ENCODE assay signal across 15 cellular contexts in the genomic region with DNA sequence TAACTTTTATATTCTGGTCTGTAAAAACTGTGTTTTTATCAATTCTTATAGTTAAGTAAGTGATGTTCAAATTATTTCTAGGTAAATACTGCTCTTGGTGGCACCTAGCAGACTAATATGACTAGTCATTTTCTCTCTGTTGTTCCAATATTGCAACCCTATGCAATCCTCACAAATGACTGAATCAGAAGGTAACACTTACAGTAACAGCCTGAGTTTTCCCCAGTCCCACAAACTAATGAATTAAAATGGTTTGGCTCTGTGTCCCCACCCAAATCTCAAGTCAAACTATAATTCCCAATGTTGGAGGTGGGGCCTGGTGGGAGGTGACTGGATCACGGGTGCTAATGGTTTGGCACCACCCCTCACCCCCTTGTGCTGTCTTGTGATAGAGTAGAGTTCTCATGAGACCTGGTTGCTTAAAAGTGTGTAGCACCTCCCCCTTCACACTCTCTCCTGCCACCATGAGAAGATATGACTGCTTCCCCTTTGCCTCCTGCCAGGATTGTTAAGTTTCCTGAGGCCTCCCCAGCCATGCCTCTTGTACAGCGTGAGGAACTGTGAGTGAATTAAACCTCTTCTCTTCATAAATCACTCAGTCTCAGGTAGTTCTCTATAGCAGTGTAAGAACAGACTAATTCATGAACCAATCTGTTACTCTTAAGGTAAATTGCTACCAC. TPM values are rescaled to one million over a fixed set of nuclear protein-coding genes. Genes with fewer than 3 reads are reported as not detected.
DNase-seq lines count a peak whose midpoint lies in the region; ATAC-seq, FAIRE-seq and TF ChIP-seq lines count a peak whose summit lies in the region.
"Had no signal": no experiment of that assay in that cellular context is flagged by ENCODE, and none has a peak within 500 bp of the region (broad histone marks: within the 10 kb centered on the region; RNA-seq: fewer than 3 reads in every experiment).

No MANE protein-coding gene starts in this region.

- H3K9me3 Mint-ChIP-seq in activated CD4-positive, alpha-beta memory T cell treated with anti-CD3 and anti-CD28 coated beads for 36 hours, result no peaks in the 10 kb centered on the region
- no peaks in the 10 kb centered on the region for H3K9me3 Mint-ChIP-seq in activated CD4-positive, alpha-beta memory T cell treated with anti-CD3 and anti-CD28 coated beads, Interleukin-2, amount 10 ng/mL, durations not matched to agents 7 days and 5 days
- H3K9me3 Mint-ChIP-seq in neural crest cell, result no peaks in the 10 kb centered on the region

- 69 to 77% methylated on average over 2 of the region's 2 CpGs for WGBS in GM23248 (ENCODE audit: low coverage in 1 of 2, low lambda C conversion rate in 2 of 2, missing lambda C conversion rate in 2 of 2), 2 experiments
- WGBS in K562 (ENCODE audit: insufficient coverage, low coverage, missing lambda C conversion rate), result 16% methylated on average over 2 of the region's 2 CpGs
- 80 to 83% methylated on average over 2 of the region's 2 CpGs for WGBS in aorta, 2 donors

- no peak for TF ChIP-seq CTCF in K562 (IDR thresholded peaks at IDR 0.05 in 2 of 3, conservative IDR thresholded peaks at IDR 0.05 in 1 of 3; ENCODE audit: insufficient read depth in 2 of 3, low read depth in 1 of 3, low read length in 3 of 3)
- no peak for TF ChIP-seq CTCF in neural crest cell (conservative IDR thresholded peaks at IDR 0.05)

- H3K4me3 Mint-ChIP-seq in activated CD4-positive, alpha-beta memory T cell treated with anti-CD3 and anti-CD28 coated beads for 36 hours, result no peak overlapping the region
- H3K4me3 Mint-ChIP-seq in activated CD4-positive, alpha-beta memory T cell treated with anti-CD3 and anti-CD28 coated beads, Interleukin-2, amount 10 ng/mL, durations not matched to agents 7 days and 5 days, result no peak overlapping the region
- H3K4me3 Mint-ChIP-seq in neural crest cell, result no peak overlapping the region

- H3K27ac ChIP-seq in GM23248 (peak overlapping the region; percentile 16; the same call in 1 of the 2 replicates), K562 (ENCODE audit: extremely low read depth, low read depth, low read length) (peak overlapping the region; percentile 52), aorta (ENCODE audit: low read depth in 1 of 2, low read length in 2 of 2) (no peak overlapping the region)
- H3K27ac ChIP-seq: skin epidermis had no signal

- H3K79me2 ChIP-seq in GM23248 (ENCODE audit: insufficient read depth) (peaks cover 90% of the 10 kb centered on the region), K562 (ENCODE audit: control insufficient read depth, insufficient read depth, low read length) (peaks cover 90% of the 10 kb centered on the region)

- no peak overlapping the region for H2AFZ ChIP-seq in GM23248
- H2AFZ ChIP-seq in K562 (ENCODE audit: low read depth, low read length), result no peak overlapping the region

- no peak; the same call in 1 of the 2 replicates for TF ChIP-seq EP300 in K562 (IDR thresholded peaks at IDR 0.05; ENCODE audit: low read length)

- no peaks in the 10 kb centered on the region for H3K9me3 ChIP-seq in GM23248 (ENCODE audit: low read depth)
- no peaks in the 10 kb centered on the region for H3K9me3 ChIP-seq in K562 (replicated peaks; ENCODE audit: control insufficient read depth, insufficient read depth, low read depth, low read length)
- H3K9me3 ChIP-seq in aorta (ENCODE audit: control insufficient read depth, low read length), result no peaks in the 10 kb centered on the region
- H3K9me3 ChIP-seq: HAP-1 had no signal

- POLR2A ChIA-PET in activated CD4-positive, alpha-beta memory T cell treated with anti-CD3 and anti-CD28 coated beads for 36 hours (lab: Charles Lee), result no interaction called here
- POLR2A ChIA-PET in activated CD4-positive, alpha-beta memory T cell treated with anti-CD3 and anti-CD28 coated beads, Interleukin-2, amount 10 ng/mL, durations not matched to agents 7 days and 5 days (lab: Charles Lee), result interaction anchor here (0.7 kb wide), 1 partner anchor 271 kb away, joined by 4 read pairs; a partner anchor contains a TSS
- POLR2A ChIA-PET in K562 (lab: Yijun Ruan, JAX), result interaction anchor here (1.3 to 7.1 kb wide), 4 partner anchors 7 to 28 kb away, joined by 3 to 45 read pairs (median 8); no protein-coding TSS in a partner anchor

- peaks cover 11% of the 10 kb centered on the region for H3K36me3 Mint-ChIP-seq in activated CD4-positive, alpha-beta memory T cell treated with anti-CD3 and anti-CD28 coated beads for 36 hours
- peaks cover 19% of the 10 kb centered on the region for H3K36me3 Mint-ChIP-seq in activated CD4-positive, alpha-beta memory T cell treated with anti-CD3 and anti-CD28 coated beads, Interleukin-2, amount 10 ng/mL, durations not matched to agents 7 days and 5 days (ENCODE audit: low read depth)
- H3K36me3 Mint-ChIP-seq in neural crest cell (ENCODE audit: low read depth), result no peaks in the 10 kb centered on the region

- peak overlapping the region; percentile 59 for H3K27ac Mint-ChIP-seq in activated CD4-positive, alpha-beta memory T cell treated with anti-CD3 and anti-CD28 coated beads for 36 hours
- H3K27ac Mint-ChIP-seq in activated CD4-positive, alpha-beta memory T cell treated with anti-CD3 and anti-CD28 coated beads, Interleukin-2, amount 10 ng/mL, durations not matched to agents 7 days and 5 days, result no peak overlapping the region
- H3K27ac Mint-ChIP-seq in neural crest cell (ENCODE audit: unreplicated experiment), result peak overlapping the region; percentile 60

- intact Hi-C loops in activated CD4-positive, alpha-beta memory T cell treated with anti-CD3 and anti-CD28 coated beads for 36 hours (cut with micrococcal nuclease), result no loop called here
- intact Hi-C loops in K562 (cut with micrococcal nuclease), result loop anchor here (5.0 kb wide), 1 partner anchor 131 kb away; no protein-coding TSS in a partner anchor
- intact Hi-C loops in aorta (cut with DNase I), result no loop called here

- DNase-seq in activated CD4-positive, alpha-beta memory T cell treated with anti-CD3 and anti-CD28 coated beads for 36 hours, result no peak
- DNase-seq in activated CD4-positive, alpha-beta memory T cell treated with anti-CD3 and anti-CD28 coated beads, Interleukin-2, amount 10 ng/mL, durations not matched to agents 7 days and 5 days, result no peak
- DNase-seq in GM23248 (peak; percentile 23), K562 (ENCODE audit: extremely low read depth in 1 of 4, low spot score in 3 of 4) (peak in 1 of 4 experiments; percentile 74), neural crest cell (ENCODE audit: low read depth, low spot score) (no peak), aorta (no peak)
- DNase-seq: NCI-H1694 treated with DMSO at 0.1 percent for 48 hours, NCI-H774, RPMI8226, substantia nigra had no signal

- 0 out of 2 replicates have a peak, but pooled peaks cover 5% of the 10 kb centered on the region for H3K36me3 ChIP-seq in GM23248 (ENCODE audit: low read depth)
- peaks cover 35% of the 10 kb centered on the region for H3K36me3 ChIP-seq in K562 (ENCODE audit: control insufficient read depth, insufficient read depth, low read length)
- H3K36me3 ChIP-seq in aorta (ENCODE audit: control insufficient read depth in 1 of 2, insufficient read depth in 2 of 2, low read length in 1 of 2), result peaks cover 1 to 5% of the 10 kb centered on the region in 2 donors
- H3K36me3 ChIP-seq: HAP-1 had no signal

- H3K4me2 ChIP-seq in GM23248 (ENCODE audit: unreplicated experiment) (no peak overlapping the region), K562 (ENCODE audit: insufficient read depth, low read length) (peak overlapping the region; percentile 51)

- H3K4me1 Mint-ChIP-seq in activated CD4-positive, alpha-beta memory T cell treated with anti-CD3 and anti-CD28 coated beads for 36 hours (ENCODE audit: low read depth), result peaks cover 55% of the 10 kb centered on the region
- peaks cover 28% of the 10 kb centered on the region for H3K4me1 Mint-ChIP-seq in activated CD4-positive, alpha-beta memory T cell treated with anti-CD3 and anti-CD28 coated beads, Interleukin-2, amount 10 ng/mL, durations not matched to agents 7 days and 5 days
- peaks cover 21% of the 10 kb centered on the region for H3K4me1 Mint-ChIP-seq in neural crest cell

- H3K9me1 ChIP-seq in K562 (ENCODE audit: control insufficient read depth, insufficient read depth, low read length), result no peaks in the 10 kb centered on the region

- CTCF ChIA-PET in activated CD4-positive, alpha-beta memory T cell treated with anti-CD3 and anti-CD28 coated beads for 36 hours (lab: Charles Lee), result interaction anchor here (2.6 kb wide), 1 partner anchor 132 kb away, joined by 7 read pairs; no protein-coding TSS in a partner anchor
- CTCF ChIA-PET in activated CD4-positive, alpha-beta memory T cell treated with anti-CD3 and anti-CD28 coated beads, Interleukin-2, amount 10 ng/mL, durations not matched to agents 7 days and 5 days (lab: Charles Lee), result interaction anchor here (0.7 kb wide), 1 partner anchor 263 kb away, joined by 3 read pairs; no protein-coding TSS in a partner anchor
- CTCF ChIA-PET in K562 (lab: Yijun Ruan, JAX; ENCODE audit: low intra/inter-chr PET ratio), result no interaction called here

- no TSS peak for BruUV-seq in K562 (replicated peaks; lab: Mats Ljungman, UMichigan)

- H3K9ac ChIP-seq in GM23248 (no peak overlapping the region), K562 (ENCODE audit: insufficient read depth in 1 of 2, low read depth in 2 of 2, low read length in 2 of 2) (0 out of 4 replicates have a peak overlapping the region, but pooled peaks of 1 of the 2 experiments have one; percentile 5)

- H4K20me1 ChIP-seq in GM23248 (ENCODE audit: insufficient read depth) (no peaks in the 10 kb centered on the region), K562 (replicated peaks; ENCODE audit: control insufficient read depth, insufficient read depth, low read length) (peaks cover 14% of the 10 kb centered on the region; the same call in 1 of the 2 replicates)

- in situ Hi-C loops in GM23248 (cut with MboI) (no loop called here), K562 (cut with MboI) (no loop called here)

- H3K4me3 ChIP-seq in GM23248 (no peak overlapping the region), K562 (no peak overlapping the region), aorta (ENCODE audit: low read length in 2 of 2) (no peak overlapping the region)
- H3K4me3 ChIP-seq: HAP-1, skin epidermis had no signal

- ATAC-seq in K562 (peak; percentile 56), HG03571 (IDR thresholded peaks at IDR 0.05; ENCODE audit: unreplicated experiment) (no peak), aorta (ENCODE audit: low FRiP score) (no peak), GM18909 (IDR thresholded peaks at IDR 0.05; ENCODE audit: poor library complexity, unreplicated experiment) (no peak)

- no peak for FAIRE-seq in K562 (lab: Jason Lieb, UNC)
- FAIRE-seq: colon had no signal

- no peaks in the 10 kb centered on the region for H3K27me3 Mint-ChIP-seq in activated CD4-positive, alpha-beta memory T cell treated with anti-CD3 and anti-CD28 coated beads for 36 hours
- H3K27me3 Mint-ChIP-seq in activated CD4-positive, alpha-beta memory T cell treated with anti-CD3 and anti-CD28 coated beads, Interleukin-2, amount 10 ng/mL, durations not matched to agents 7 days and 5 days, result no peaks in the 10 kb centered on the region
- H3K27me3 Mint-ChIP-seq in neural crest cell (ENCODE audit: low read depth), result no peaks in the 10 kb centered on the region

- no peaks in the 10 kb centered on the region for H3K9me2 ChIP-seq in GM23248 (ENCODE audit: insufficient read depth)

- peaks cover 28% of the 10 kb centered on the region for H3F3A ChIP-seq in GM23248 (ENCODE audit: insufficient read depth)

- H3K4me1 ChIP-seq in GM23248 (ENCODE audit: insufficient read depth) (peaks cover 43% of the 10 kb centered on the region), K562 (replicated peaks in 1 of 2; ENCODE audit: control insufficient read depth in 2 of 2, insufficient read depth in 2 of 2, low read length in 2 of 2) (peaks cover 32 to 77% of the 10 kb centered on the region in 2 experiments), aorta (ENCODE audit: control insufficient read depth in 1 of 2, insufficient read depth in 2 of 2, low read length in 2 of 2) (peaks cover 0 to 2% of the 10 kb centered on the region in 2 donors)

- no peaks in the 10 kb centered on the region for H3K27me3 ChIP-seq in GM23248 (replicated peaks; ENCODE audit: insufficient read depth)
- H3K27me3 ChIP-seq in K562 (ENCODE audit: control insufficient read depth in 2 of 2, insufficient read depth in 2 of 2, low read length in 2 of 2), result no peaks in the 10 kb centered on the region
- no peaks in the 10 kb centered on the region for H3K27me3 ChIP-seq in aorta (ENCODE audit: control insufficient read depth in 1 of 2, insufficient read depth in 2 of 2, low read length in 1 of 2)

- no peak for TF ChIP-seq POLR2A in K562 (conservative IDR thresholded peaks at IDR 0.05)

- TF ChIP-seq RAD21 in K562 (CRISPR knock-in tag; conservative IDR thresholded peaks at IDR 0.05 in 1 of 2, IDR thresholded peaks at IDR 0.05 in 1 of 2), result 0 out of 4 replicates have a peak, but pooled peaks of 1 of the 2 experiments have one; percentile 20

RNA-seq across cellular contexts. Expression of a gene that starts 43.5 kb away (rescaled TPM):
- 100 to 1,000 TPM; 138 to 143 TPM for total RNA-seq in activated CD4-positive, alpha-beta memory T cell treated with anti-CD3 and anti-CD28 coated beads for 36 hours
- 100 to 1,000 TPM; 135 to 142 TPM for total RNA-seq in activated CD4-positive, alpha-beta memory T cell treated with anti-CD3 and anti-CD28 coated beads, Interleukin-2, amount 10 ng/mL, durations not matched to agents 7 days and 5 days
- 145 and 159 TPM in 2 replicates for total RNA-seq in GM23248 (2014; rRNA removed; shearing (Covaris generic))
- polyA plus RNA-seq in GM23248 (2016; fragmentation: Nextera tagmentation; extraction: Ambion mirVana) (130 and 133 TPM in 2 replicates), K562 (2011; rRNA removed) (189 and 191 TPM in 2 replicates), K562 (2014; fragmentation: Illumina TruSeq; extraction: Trizol) (224 and 243 TPM in 2 replicates), K562 (2014; fragmentation: Nextera tagmentation; extraction: Ambion mirVana) (10 to 100 TPM; 68.5 to 68.6 TPM), K562 (2014; rRNA removed) (133 and 148 TPM in 2 replicates), aorta (10 to 100 TPM; 63.0 to 88.8 TPM)
- 24.4 and 41.1 TPM in 2 replicates for total RNA-seq in K562 (2011; cell fraction: chromatin; rRNA removed; ENCODE audit: low replicate concordance)
- 26.7 and 34.1 TPM in 2 replicates for total RNA-seq in K562 (2011; cell fraction: nucleolus; rRNA removed)
- total RNA-seq in K562 (2011; cell fraction: nucleoplasm; rRNA removed), result 43.8 and 76.6 TPM in 2 replicates
- total RNA-seq in K562 (2014; rRNA removed) (94.4 and 128 TPM in 2 replicates), K562 (2014; rRNA removed; fragmentation: Illumina TruSeq; extraction: Trizol) (156 and 189 TPM in 2 replicates), K562 (2015; rRNA removed; fragmentation: Illumina TruSeq; extraction: Trizol) (154 and 159 TPM in 2 replicates), K562 (2021) (236 and 261 TPM in 2 replicates), neural crest cell (114 and 117 TPM in 2 replicates), aorta (10 to 100 TPM; 89.3 to 92.6 TPM)
- 69.3 and 142 TPM in 2 replicates for polyA plus RNA-seq in K562 (2011; cell fraction: cytosol; rRNA removed)
- polyA plus RNA-seq in K562 (2011; cell fraction: nucleus; rRNA removed), result 61.0 and 67.9 TPM in 2 replicates
- 190 and 199 TPM in 2 replicates for polyA plus RNA-seq in K562 (2012)
- 247 and 299 TPM in 2 replicates for polyA minus RNA-seq in K562 (2011; rRNA and poly(A)+ RNA removed)
- polyA minus RNA-seq in K562 (2011; cell fraction: cytosol; rRNA and poly(A)+ RNA removed), result 168 and 172 TPM in 2 replicates
- polyA minus RNA-seq in K562 (2011; cell fraction: nucleus; rRNA and poly(A)+ RNA removed), result 70.3 and 88.3 TPM in 2 replicates

Comparison
In these comparisons a context has a peak if more than half of its experiments do, and no peak if none do; other contexts are left out.
1. H3K27ac ChIP-seq: peak in GM23248 (single experiment) and K562 (single experiment); none in aorta (0 of 2).